In the genomic region with DNA sequence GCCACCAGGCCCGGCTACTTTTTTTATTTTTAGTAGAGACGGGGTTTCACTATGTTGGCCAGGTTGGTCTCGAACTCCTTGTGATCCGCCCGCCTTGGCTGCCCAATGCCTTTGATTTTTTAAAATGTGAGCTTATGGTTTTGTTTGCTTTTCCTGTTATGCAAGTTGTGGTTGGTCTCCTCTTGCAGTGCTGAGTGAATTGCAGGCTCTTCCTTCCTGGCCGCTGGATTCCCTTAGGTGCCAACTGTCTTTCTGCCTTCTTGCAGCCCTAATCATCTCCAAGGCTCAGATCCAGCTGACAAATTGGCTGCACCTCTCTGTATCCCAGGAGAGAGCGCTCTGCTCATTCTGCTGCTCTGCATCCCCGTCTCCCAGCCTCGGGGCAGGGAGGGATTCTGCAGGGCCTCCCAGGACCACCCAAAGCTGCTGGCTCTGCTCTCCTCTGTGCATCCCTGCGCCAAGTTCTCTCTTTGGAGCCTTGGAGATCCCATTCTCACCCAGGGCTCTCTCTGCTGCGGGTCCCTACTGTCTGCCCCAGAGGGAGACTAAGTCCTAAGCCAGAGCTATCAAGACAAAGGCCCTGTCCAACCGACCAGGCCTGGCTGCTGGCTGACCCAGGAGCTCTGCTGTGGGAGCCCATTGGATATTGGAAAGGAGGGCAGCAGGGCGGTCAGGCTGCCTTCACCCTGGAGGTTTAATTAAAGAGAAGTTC, we compare ENCODE assay signal across 29 cellular contexts. TPM values are rescaled to one million over a fixed set of nuclear protein-coding genes. Genes with fewer than 3 reads are reported as not detected.
DNase-seq lines count a peak whose midpoint lies in the region; ATAC-seq and TF ChIP-seq lines count a peak whose summit lies in the region.
"Had no signal": no experiment of that assay in that cellular context is flagged by ENCODE, and none has a peak within 500 bp of the region (broad histone marks: within the 10 kb centered on the region; RNA-seq: fewer than 3 reads in every experiment).

No MANE protein-coding gene starts in this region.

- H2AFZ ChIP-seq in GM23338, result no peak overlapping the region

- CTCF ChIA-PET in activated CD8-positive, alpha-beta T cell treated with anti-CD3 and anti-CD28 coated beads, Interleukin-2, amount 10 ng/mL, durations not matched to agents 7 days and 5 days (lab: Charles Lee), result interaction anchor here (1.2 kb wide), 1 partner anchor 183 kb away, joined by 3 read pairs; no protein-coding TSS in a partner anchor
- CTCF ChIA-PET in activated CD4-positive, alpha-beta memory T cell treated with anti-CD3 and anti-CD28 coated beads for 36 hours (lab: Charles Lee), result interaction anchor here (0.9 kb wide), 1 partner anchor 245 kb away, joined by 3 read pairs; no protein-coding TSS in a partner anchor

- H3K4me1 ChIP-seq in GM23338 (ENCODE audit: insufficient read depth), result no peaks in the 10 kb centered on the region
- H3K4me1 ChIP-seq: gastrocnemius medialis, Peyer's patch, thyroid gland had no signal

- H3K27ac Mint-ChIP-seq in GM23338, result no peak overlapping the region
- H3K27ac Mint-ChIP-seq in activated CD8-positive, alpha-beta T cell treated with anti-CD3 and anti-CD28 coated beads, Interleukin-2, amount 10 ng/mL, durations not matched to agents 7 days and 5 days, result no peak overlapping the region
- no peak overlapping the region for H3K27ac Mint-ChIP-seq in activated CD4-positive, alpha-beta memory T cell treated with anti-CD3 and anti-CD28 coated beads for 36 hours
- H3K27ac Mint-ChIP-seq: activated B cell treated with CpG ODN at 0.5 μM for 24 hours; activated CD8-positive, alpha-beta T cell treated with anti-CD3 and anti-CD28 coated beads for 36 hours; activated naive CD4-positive, alpha-beta T cell treated with anti-CD3 and anti-CD28 coated beads, Interleukin-2, amount 10 ng/mL, durations not matched to agents 7 days and 5 days; CD4-positive, alpha-beta memory T cell had no signal

- no peak overlapping the region for H3K4me2 ChIP-seq in GM23338

- H3K36me3 Mint-ChIP-seq in GM23338 (ENCODE audit: low read depth), result no peaks in the 10 kb centered on the region
- no peaks in the 10 kb centered on the region for H3K36me3 Mint-ChIP-seq in activated CD8-positive, alpha-beta T cell treated with anti-CD3 and anti-CD28 coated beads, Interleukin-2, amount 10 ng/mL, durations not matched to agents 7 days and 5 days (ENCODE audit: low read depth)
- H3K36me3 Mint-ChIP-seq in activated CD4-positive, alpha-beta memory T cell treated with anti-CD3 and anti-CD28 coated beads for 36 hours, result no peaks in the 10 kb centered on the region
- H3K36me3 Mint-ChIP-seq: activated naive CD4-positive, alpha-beta T cell treated with anti-CD3 and anti-CD28 coated beads, Interleukin-2, amount 10 ng/mL, durations not matched to agents 7 days and 5 days; CD4-positive, alpha-beta memory T cell; naive B cell had no signal

- H4K20me1 ChIP-seq in GM23338 (replicated peaks; ENCODE audit: insufficient read depth), result no peaks in the 10 kb centered on the region; the same call in 1 of the 2 replicates

- intact Hi-C loops in sciatic nerve (cut with DNase I), result no loop called here
- intact Hi-C loops in activated CD4-positive, alpha-beta memory T cell treated with anti-CD3 and anti-CD28 coated beads for 36 hours (cut with micrococcal nuclease), result no loop called here

- POLR2A ChIA-PET in activated CD8-positive, alpha-beta T cell treated with anti-CD3 and anti-CD28 coated beads, Interleukin-2, amount 10 ng/mL, durations not matched to agents 7 days and 5 days (lab: Charles Lee), result no interaction called here
- POLR2A ChIA-PET in activated CD4-positive, alpha-beta memory T cell treated with anti-CD3 and anti-CD28 coated beads for 36 hours (lab: Charles Lee), result no interaction called here

- no peak overlapping the region for H3K4me3 Mint-ChIP-seq in GM23338
- no peak overlapping the region for H3K4me3 Mint-ChIP-seq in activated CD8-positive, alpha-beta T cell treated with anti-CD3 and anti-CD28 coated beads, Interleukin-2, amount 10 ng/mL, durations not matched to agents 7 days and 5 days
- H3K4me3 Mint-ChIP-seq in activated CD4-positive, alpha-beta memory T cell treated with anti-CD3 and anti-CD28 coated beads for 36 hours, result no peak overlapping the region
- H3K4me3 Mint-ChIP-seq: activated B cell treated with CpG ODN at 0.5 μM for 24 hours; activated CD8-positive, alpha-beta T cell treated with anti-CD3 and anti-CD28 coated beads for 36 hours; activated naive CD4-positive, alpha-beta T cell treated with anti-CD3 and anti-CD28 coated beads, Interleukin-2, amount 10 ng/mL, durations not matched to agents 7 days and 5 days; CD4-positive, alpha-beta memory T cell had no signal

- TF ChIP-seq CTCF in GM23338 (conservative IDR thresholded peaks at IDR 0.05; ENCODE audit: low read depth in 2 of 2) (peak; percentile 8 to 48; a peak in 2 of 4 replicates), epithelial cell of esophagus (IDR thresholded peaks at IDR 0.05; ENCODE audit: insufficient read depth, low read depth, low read length, missing control alignments) (no peak)

- ATAC-seq in GM23338, result peak; percentile 84
- ATAC-seq in sciatic nerve, result peak; percentile 44
- no peak for ATAC-seq in activated CD8-positive, alpha-beta T cell treated with anti-CD3 and anti-CD28 coated beads, Interleukin-2, amount 10 ng/mL, durations not matched to agents 7 days and 5 days
- no peak for ATAC-seq in GM21423 (IDR thresholded peaks at IDR 0.05; ENCODE audit: unreplicated experiment)
- ATAC-seq: activated CD8-positive, alpha-beta T cell treated with anti-CD3 and anti-CD28 coated beads for 36 hours; gastrocnemius medialis; HCT116; stimulated activated naive CD8-positive, alpha-beta T cell treated with anti-CD3 and anti-CD28 coated beads, Interleukin-15, Interleukin-2, amounts not matched to agents 100 U/mL and 50 U/mL, for 24 hours had no signal

- no peaks in the 10 kb centered on the region for H3K27me3 ChIP-seq in GM23338 (ENCODE audit: insufficient read depth)
- H3K27me3 ChIP-seq: gastrocnemius medialis, Peyer's patch, thyroid gland had no signal

- H3K9me3 Mint-ChIP-seq in GM23338, result no peaks in the 10 kb centered on the region
- no peaks in the 10 kb centered on the region for H3K9me3 Mint-ChIP-seq in activated CD8-positive, alpha-beta T cell treated with anti-CD3 and anti-CD28 coated beads, Interleukin-2, amount 10 ng/mL, durations not matched to agents 7 days and 5 days (ENCODE audit: insufficient read depth)
- no peaks in the 10 kb centered on the region for H3K9me3 Mint-ChIP-seq in activated CD4-positive, alpha-beta memory T cell treated with anti-CD3 and anti-CD28 coated beads for 36 hours
- H3K9me3 Mint-ChIP-seq: activated B cell treated with CpG ODN at 0.5 μM for 24 hours; activated CD8-positive, alpha-beta T cell treated with anti-CD3 and anti-CD28 coated beads for 36 hours; activated naive CD4-positive, alpha-beta T cell treated with anti-CD3 and anti-CD28 coated beads, Interleukin-2, amount 10 ng/mL, durations not matched to agents 7 days and 5 days had no signal

- H3K79me2 ChIP-seq in GM23338 (replicated peaks; ENCODE audit: insufficient read depth), result no peaks in the 10 kb centered on the region

- H3K36me3 ChIP-seq in GM23338 (ENCODE audit: insufficient read depth), result no peaks in the 10 kb centered on the region
- H3K36me3 ChIP-seq: gastrocnemius medialis, Peyer's patch, thyroid gland had no signal

- H3K4me1 Mint-ChIP-seq in GM23338, result peaks cover 4% of the 10 kb centered on the region; the same call in 1 of the 3 replicates
- H3K4me1 Mint-ChIP-seq in activated CD8-positive, alpha-beta T cell treated with anti-CD3 and anti-CD28 coated beads, Interleukin-2, amount 10 ng/mL, durations not matched to agents 7 days and 5 days (ENCODE audit: low read depth), result peaks cover 14% of the 10 kb centered on the region
- no peaks in the 10 kb centered on the region for H3K4me1 Mint-ChIP-seq in activated CD4-positive, alpha-beta memory T cell treated with anti-CD3 and anti-CD28 coated beads for 36 hours (ENCODE audit: low read depth)
- H3K4me1 Mint-ChIP-seq: activated B cell treated with CpG ODN at 0.5 μM for 24 hours; CD4-positive, alpha-beta memory T cell; naive B cell had no signal

- no peaks in the 10 kb centered on the region for H3F3A ChIP-seq in GM23338 (replicated peaks; ENCODE audit: low read depth)

- no peaks in the 10 kb centered on the region for H3K9me2 ChIP-seq in GM23338 (ENCODE audit: insufficient read depth)

- no peak overlapping the region for H3K27ac ChIP-seq in GM23338 (ENCODE audit: low read depth)
- H3K27ac ChIP-seq: gastrocnemius medialis, Peyer's patch, thyroid gland had no signal

- H3K4me3 ChIP-seq in GM23338 (no peak overlapping the region), epithelial cell of esophagus (ENCODE audit: low read length) (no peak overlapping the region)
- H3K4me3 ChIP-seq: gastrocnemius medialis, Peyer's patch, thyroid gland had no signal

- peaks cover 3% of the 10 kb centered on the region for H3K27me3 Mint-ChIP-seq in GM23338 (ENCODE audit: insufficient read depth, low read depth, poor library complexity)
- peaks cover 47% of the 10 kb centered on the region for H3K27me3 Mint-ChIP-seq in activated CD8-positive, alpha-beta T cell treated with anti-CD3 and anti-CD28 coated beads, Interleukin-2, amount 10 ng/mL, durations not matched to agents 7 days and 5 days (ENCODE audit: low read depth)
- peaks cover 28% of the 10 kb centered on the region for H3K27me3 Mint-ChIP-seq in activated CD4-positive, alpha-beta memory T cell treated with anti-CD3 and anti-CD28 coated beads for 36 hours

- DNase-seq in GM23338 (ENCODE audit: low spot score) (no peak), NOMO-1 (lab: John Stamatoyannopoulos, UW; ENCODE audit: unreplicated experiment in 2 of 2) (peak; percentile 37 to 45), epithelial cell of esophagus (ENCODE audit: low read depth) (peak; percentile 14), sciatic nerve (ENCODE audit: low spot score) (no peak)
- no peak for DNase-seq in activated CD8-positive, alpha-beta T cell treated with anti-CD3 and anti-CD28 coated beads, Interleukin-2, amount 10 ng/mL, durations not matched to agents 7 days and 5 days
- no peak for DNase-seq in stimulated activated naive CD4-positive, alpha-beta T cell (lab: John Stamatoyannopoulos, UW)
- no peak for DNase-seq in activated CD4-positive, alpha-beta memory T cell treated with anti-CD3 and anti-CD28 coated beads for 36 hours
- DNase-seq: activated B cell treated with CpG ODN at 0.5 μM for 24 hours; activated CD8-positive, alpha-beta T cell treated with anti-CD3 and anti-CD28 coated beads for 36 hours; activated naive CD4-positive, alpha-beta T cell treated with anti-CD3 and anti-CD28 coated beads, Interleukin-2, amount 10 ng/mL, durations not matched to agents 7 days and 5 days; activated T-cell treated with anti-CD3 and anti-CD28 coated beads, Interleukin-2, amount 50 U/mL, for 48 hours; caudate nucleus; CD4-positive, alpha-beta memory T cell; DND-41; erythroblast; gastrocnemius medialis; mesenchymal stem cell; naive B cell; NCI-H146; NCI-H774; Peyer's patch; stimulated activated CD4-positive, alpha-beta T cell treated with anti-CD3 and anti-CD28 coated beads, Interleukin-2, amount 100 ng/mL, for 24 hours; stimulated activated naive CD8-positive, alpha-beta T cell treated with anti-CD3 and anti-CD28 coated beads, Interleukin-15, Interleukin-2, amounts not matched to agents 100 U/mL and 50 U/mL, for 24 hours; T-helper 2 cell; thyroid gland had no signal

RNA-seq across cellular contexts. Expression of a gene that starts 14.1 kb away (rescaled TPM):
- 6.3 and 6.6 TPM in 2 replicates for total RNA-seq in GM23338 (2014; rRNA removed; shearing (Covaris generic))
- polyA plus RNA-seq in GM23338 (2016; fragmentation: Nextera tagmentation; extraction: Ambion mirVana), result 0.53 and 0.56 TPM in 2 replicates
- 9.9 TPM for total RNA-seq in sciatic nerve
- total RNA-seq in activated CD8-positive, alpha-beta T cell treated with anti-CD3 and anti-CD28 coated beads, Interleukin-2, amount 10 ng/mL, durations not matched to agents 7 days and 5 days, result not detected
- total RNA-seq in activated CD4-positive, alpha-beta memory T cell treated with anti-CD3 and anti-CD28 coated beads for 36 hours, result not detected
- total RNA-seq: activated B cell treated with CpG ODN at 0.5 μM for 24 hours; activated CD8-positive, alpha-beta T cell treated with anti-CD3 and anti-CD28 coated beads for 36 hours; CD4-positive, alpha-beta memory T cell; HT-29; LHCN-M2 had no signal
- polyA plus RNA-seq: CD4-positive, alpha-beta memory T cell had no signal

RNA-seq across cellular contexts. Expression of a gene that starts 40.1 kb away (rescaled TPM):
- 8.4 and 9.7 TPM in 2 replicates for total RNA-seq in GM23338 (2014; rRNA removed; shearing (Covaris generic))
- polyA plus RNA-seq in GM23338 (2016; fragmentation: Nextera tagmentation; extraction: Ambion mirVana), result 6.1 and 6.5 TPM in 2 replicates
- total RNA-seq in sciatic nerve, result 12.9 TPM
- under 1 TPM; 0.74 to 0.91 TPM for total RNA-seq in activated CD8-positive, alpha-beta T cell treated with anti-CD3 and anti-CD28 coated beads, Interleukin-2, amount 10 ng/mL, durations not matched to agents 7 days and 5 days
- total RNA-seq in activated CD4-positive, alpha-beta memory T cell treated with anti-CD3 and anti-CD28 coated beads for 36 hours, result under 1 TPM; 0.77 to 0.97 TPM
- polyA plus RNA-seq: CD4-positive, alpha-beta memory T cell had no signal

Comparison
In these comparisons a context has a peak if more than half of its experiments do, and no peak if none do; other contexts are left out.
1. ATAC-seq: peak in GM23338 (single experiment) and sciatic nerve (single experiment); none in activated CD8-positive, alpha-beta T cell treated with anti-CD3 and anti-CD28 coated beads, Interleukin-2, amount 10 ng/mL, durations not matched to agents 7 days and 5 days (single experiment) and GM21423 (single experiment).
2. DNase-seq: peak in NOMO-1 (2 of 2) and epithelial cell of esophagus (single experiment); none in GM23338 (single experiment), sciatic nerve (single experiment), activated CD8-positive, alpha-beta T cell treated with anti-CD3 and anti-CD28 coated beads, Interleukin-2, amount 10 ng/mL, durations not matched to agents 7 days and 5 days (single experiment), stimulated activated naive CD4-positive, alpha-beta T cell (0 of 6) and activated CD4-positive, alpha-beta memory T cell treated with anti-CD3 and anti-CD28 coated beads for 36 hours (single experiment).